Comparison of ENCODE assay signal across 1 cellular context in the genomic region with DNA sequence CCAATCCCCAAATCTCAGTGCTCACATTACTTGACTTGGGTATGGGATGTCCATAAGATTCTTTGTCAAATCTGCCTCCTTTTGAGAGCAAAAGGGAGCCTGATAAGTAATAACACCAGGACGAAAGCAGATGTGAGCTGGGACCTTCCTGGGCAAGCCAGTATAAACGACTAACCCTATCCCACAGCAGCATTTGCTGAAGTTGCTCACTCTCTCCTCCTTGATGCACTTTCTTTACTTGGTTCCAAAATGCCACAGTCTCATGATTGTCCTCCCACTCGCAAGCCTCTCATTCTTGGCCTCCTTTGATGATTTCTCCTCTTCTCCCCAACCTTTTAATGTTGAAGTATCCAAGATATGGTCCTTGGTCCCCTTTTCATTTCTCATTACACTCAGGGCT.
TF ChIP-seq lines count a peak whose summit lies in the region.

No MANE protein-coding gene starts in this region.

TF ChIP-seq in SK-N-SH, 30 proteins besides CTCF, POLR2A, EP300 and RAD21 (continued from another document):
- TF ChIP-seq, protein P1, sequence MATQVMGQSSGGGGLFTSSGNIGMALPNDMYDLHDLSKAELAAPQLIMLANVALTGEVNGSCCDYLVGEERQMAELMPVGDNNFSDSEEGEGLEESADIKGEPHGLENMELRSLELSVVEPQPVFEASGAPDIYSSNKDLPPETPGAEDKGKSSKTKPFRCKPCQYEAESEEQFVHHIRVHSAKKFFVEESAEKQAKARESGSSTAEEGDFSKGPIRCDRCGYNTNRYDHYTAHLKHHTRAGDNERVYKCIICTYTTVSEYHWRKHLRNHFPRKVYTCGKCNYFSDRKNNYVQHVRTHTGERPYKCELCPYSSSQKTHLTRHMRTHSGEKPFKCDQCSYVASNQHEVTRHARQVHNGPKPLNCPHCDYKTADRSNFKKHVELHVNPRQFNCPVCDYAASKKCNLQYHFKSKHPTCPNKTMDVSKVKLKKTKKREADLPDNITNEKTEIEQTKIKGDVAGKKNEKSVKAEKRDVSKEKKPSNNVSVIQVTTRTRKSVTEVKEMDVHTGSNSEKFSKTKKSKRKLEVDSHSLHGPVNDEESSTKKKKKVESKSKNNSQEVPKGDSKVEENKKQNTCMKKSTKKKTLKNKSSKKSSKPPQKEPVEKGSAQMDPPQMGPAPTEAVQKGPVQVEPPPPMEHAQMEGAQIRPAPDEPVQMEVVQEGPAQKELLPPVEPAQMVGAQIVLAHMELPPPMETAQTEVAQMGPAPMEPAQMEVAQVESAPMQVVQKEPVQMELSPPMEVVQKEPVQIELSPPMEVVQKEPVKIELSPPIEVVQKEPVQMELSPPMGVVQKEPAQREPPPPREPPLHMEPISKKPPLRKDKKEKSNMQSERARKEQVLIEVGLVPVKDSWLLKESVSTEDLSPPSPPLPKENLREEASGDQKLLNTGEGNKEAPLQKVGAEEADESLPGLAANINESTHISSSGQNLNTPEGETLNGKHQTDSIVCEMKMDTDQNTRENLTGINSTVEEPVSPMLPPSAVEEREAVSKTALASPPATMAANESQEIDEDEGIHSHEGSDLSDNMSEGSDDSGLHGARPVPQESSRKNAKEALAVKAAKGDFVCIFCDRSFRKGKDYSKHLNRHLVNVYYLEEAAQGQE (IDR thresholded peaks at IDR 0.05; ENCODE audit: low read depth, low read length): no peak
- TF ChIP-seq, protein P2, sequence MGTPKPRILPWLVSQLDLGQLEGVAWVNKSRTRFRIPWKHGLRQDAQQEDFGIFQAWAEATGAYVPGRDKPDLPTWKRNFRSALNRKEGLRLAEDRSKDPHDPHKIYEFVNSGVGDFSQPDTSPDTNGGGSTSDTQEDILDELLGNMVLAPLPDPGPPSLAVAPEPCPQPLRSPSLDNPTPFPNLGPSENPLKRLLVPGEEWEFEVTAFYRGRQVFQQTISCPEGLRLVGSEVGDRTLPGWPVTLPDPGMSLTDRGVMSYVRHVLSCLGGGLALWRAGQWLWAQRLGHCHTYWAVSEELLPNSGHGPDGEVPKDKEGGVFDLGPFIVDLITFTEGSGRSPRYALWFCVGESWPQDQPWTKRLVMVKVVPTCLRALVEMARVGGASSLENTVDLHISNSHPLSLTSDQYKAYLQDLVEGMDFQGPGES (IDR thresholded peaks at IDR 0.05; ENCODE audit: low read depth, low read length): no peak
- TF ChIP-seq NFIC (IDR thresholded peaks at IDR 0.05; ENCODE audit: borderline replicate concordance): no peak
- TF ChIP-seq EZH2phosphoT487 (IDR thresholded peaks at IDR 0.05; ENCODE audit: borderline replicate concordance, low read depth): no peak
- TF ChIP-seq SIN3A (IDR thresholded peaks at IDR 0.05; ENCODE audit: borderline replicate concordance, low read depth, low read length): no peak
TF ChIP-seq in SK-N-SH: peak in this region for 0.
